In genomic region chr13:108483981-108484380, GRCh38 we compare ENCODE assay signal across 28 cellular contexts.
"Had no signal": no experiment of that assay in that cellular context is flagged by ENCODE, and none has a peak within 500 bp of the region (broad histone marks: within the 10 kb centered on the region; RNA-seq: fewer than 3 reads in every experiment).

No MANE protein-coding gene starts in this region.

- H3K27me3 ChIP-seq: neural progenitor cell, ovary, right lobe of liver, sigmoid colon, stomach, thyroid gland, tibial nerve, upper lobe of left lung, vagina had no signal

- H3K4me2 ChIP-seq: neural progenitor cell had no signal

- H3K4me3 ChIP-seq: neural progenitor cell, ovary, psoas muscle, right lobe of liver, sigmoid colon, stomach, thoracic aorta, thyroid gland, tibial nerve, upper lobe of left lung, vagina had no signal

- ATAC-seq: naive thymus-derived CD8-positive, alpha-beta T cell; psoas muscle; right cardiac atrium; right lobe of liver; stimulated activated effector memory CD8-positive, alpha-beta T cell treated with anti-CD3 and anti-CD28 coated beads, Interleukin-12 subunit alpha, Interleukin-12 subunit beta, amount 100 ng/mL, for 72 hours; stimulated activated naive B cell treated with anti-CD40 and anti-IgM and Interleukin-4, amounts not matched to agents 10 μg/mL and 1 μg/mL and 100 μg/mL, for 72 hours had no signal

- H3K4me1 Mint-ChIP-seq: naive thymus-derived CD8-positive, alpha-beta T cell; nephron; neural progenitor cell; stimulated activated effector memory CD8-positive, alpha-beta T cell treated with anti-CD3 and anti-CD28 coated beads, Interleukin-12 subunit alpha, Interleukin-12 subunit beta, amount 100 ng/mL, for 72 hours; stimulated activated naive B cell treated with anti-CD40 and anti-IgM and Interleukin-4, amounts not matched to agents 10 μg/mL and 1 μg/mL and 100 μg/mL, for 72 hours had no signal

- H3K36me3 ChIP-seq: neural progenitor cell, ovary, right lobe of liver, sigmoid colon, stomach, thoracic aorta, thyroid gland, tibial nerve, upper lobe of left lung, vagina had no signal

- H3K4me3 Mint-ChIP-seq: naive thymus-derived CD8-positive, alpha-beta T cell; nephron; neural progenitor cell; stimulated activated effector memory CD8-positive, alpha-beta T cell treated with anti-CD3 and anti-CD28 coated beads, Interleukin-12 subunit alpha, Interleukin-12 subunit beta, amount 100 ng/mL, for 72 hours; stimulated activated naive B cell treated with anti-CD40 and anti-IgM and Interleukin-4, amounts not matched to agents 10 μg/mL and 1 μg/mL and 100 μg/mL, for 72 hours; stimulated activated naive CD8-positive, alpha-beta T cell treated with anti-CD3 and anti-CD28 coated beads, Interleukin-15, Interleukin-2, amounts not matched to agents 100 ng/mL and 50 ng/mL, for 24 hours had no signal

- H3K27me3 Mint-ChIP-seq: progenitor cell of endocrine pancreas; stimulated activated naive B cell treated with anti-CD40 and anti-IgM and Interleukin-4, amounts not matched to agents 10 μg/mL and 1 μg/mL and 100 μg/mL, for 72 hours; stimulated activated naive CD8-positive, alpha-beta T cell treated with anti-CD3 and anti-CD28 coated beads, Interleukin-15, Interleukin-2, amounts not matched to agents 100 ng/mL and 50 ng/mL, for 24 hours had no signal

- H3K4me1 ChIP-seq: neural progenitor cell, parathyroid adenoma, psoas muscle, right lobe of liver, sigmoid colon, stomach, thyroid gland, tibial nerve, upper lobe of left lung, vagina had no signal

- H3K36me3 Mint-ChIP-seq: neural progenitor cell; stimulated activated effector memory CD8-positive, alpha-beta T cell treated with anti-CD3 and anti-CD28 coated beads, Interleukin-12 subunit alpha, Interleukin-12 subunit beta, amount 100 ng/mL, for 72 hours; stimulated activated naive B cell treated with anti-CD40 and anti-IgM and Interleukin-4, amounts not matched to agents 10 μg/mL and 1 μg/mL and 100 μg/mL, for 72 hours had no signal

- H3K9ac ChIP-seq: neural progenitor cell, parathyroid adenoma had no signal

- FAIRE-seq: small intestine, urothelium cell line had no signal

- H3K79me2 ChIP-seq: parathyroid adenoma had no signal

- H3K27ac ChIP-seq: neural progenitor cell, ovary, parathyroid adenoma, psoas muscle, right lobe of liver, sigmoid colon, stomach, thoracic aorta, thyroid gland, tibial nerve, upper lobe of left lung, vagina had no signal

- H3K9me3 Mint-ChIP-seq: stimulated activated naive CD8-positive, alpha-beta T cell treated with anti-CD3 and anti-CD28 coated beads, Interleukin-15, Interleukin-2, amounts not matched to agents 100 ng/mL and 50 ng/mL, for 24 hours had no signal

- H3K9me3 ChIP-seq: ovary, psoas muscle, right lobe of liver, sigmoid colon, thoracic aorta, thyroid gland, tibial nerve, vagina had no signal

- DNase-seq: naive thymus-derived CD8-positive, alpha-beta T cell; occipital lobe; ovary; posterior cingulate gyrus; psoas muscle; right cardiac atrium; right lobe of liver; sigmoid colon; small intestine; stimulated activated CD4-positive, alpha-beta T cell treated with anti-CD3 and anti-CD28 coated beads, Interleukin-15, amount 100 ng/mL, for 24 hours; stimulated activated CD4-positive, alpha-beta T cell treated with anti-CD3 and anti-CD28 coated beads, Interleukin-2, amount 100 ng/mL, for 24 hours; stimulated activated CD4-positive, alpha-beta T cell treated with anti-CD3 and anti-CD28 coated beads, Interleukin-2, amount 100 ng/mL, for 48 hours; stimulated activated CD4-positive, alpha-beta T cell treated with anti-CD3 and anti-CD28 coated beads, Interleukin-4, amount 100 ng/mL, for 24 hours; stimulated activated naive B cell treated with anti-CD40 and anti-IgM and Interleukin-4, amounts not matched to agents 10 μg/mL and 1 μg/mL and 100 μg/mL, for 72 hours; stimulated activated naive CD4-positive, alpha-beta T cell treated with Interleukin-2 at 50 U/mL for 16 hours; stomach; thyroid gland; upper lobe of left lung had no signal

- H3K27ac Mint-ChIP-seq: naive thymus-derived CD8-positive, alpha-beta T cell; nephron; neural progenitor cell; progenitor cell of endocrine pancreas; stimulated activated effector memory CD8-positive, alpha-beta T cell treated with anti-CD3 and anti-CD28 coated beads, Interleukin-12 subunit alpha, Interleukin-12 subunit beta, amount 100 ng/mL, for 72 hours; stimulated activated naive B cell treated with anti-CD40 and anti-IgM and Interleukin-4, amounts not matched to agents 10 μg/mL and 1 μg/mL and 100 μg/mL, for 72 hours; stimulated activated naive CD8-positive, alpha-beta T cell treated with anti-CD3 and anti-CD28 coated beads, Interleukin-15, Interleukin-2, amounts not matched to agents 100 ng/mL and 50 ng/mL, for 24 hours had no signal

- H2AFZ ChIP-seq: neural progenitor cell, parathyroid adenoma had no signal
